ENCODE assay signal across 11 cellular contexts in the genomic region with DNA sequence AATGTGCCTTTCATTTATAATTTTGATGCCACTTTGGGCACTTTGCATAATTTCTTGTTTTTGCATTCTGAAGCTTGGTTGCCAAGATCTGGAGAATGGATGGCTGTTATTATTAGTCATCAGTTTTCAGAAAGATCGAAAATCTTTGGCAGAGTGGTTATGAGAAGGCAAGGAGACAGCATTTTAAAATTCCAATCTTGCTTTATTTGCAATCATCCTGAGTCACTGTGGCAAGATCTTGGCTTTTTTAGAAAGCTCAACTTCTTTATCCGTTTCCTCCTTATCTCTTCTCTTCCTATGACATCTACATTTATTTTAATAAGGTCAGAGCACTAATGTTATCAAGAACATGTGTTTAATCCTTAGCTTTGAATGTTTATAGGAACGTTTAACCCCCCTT. TPM values are rescaled to one million over a fixed set of nuclear protein-coding genes. Genes with fewer than 3 reads are reported as not detected.
DNase-seq lines count a peak whose midpoint lies in the region; ATAC-seq and TF ChIP-seq lines count a peak whose summit lies in the region.
"Had no signal": no experiment of that assay in that cellular context is flagged by ENCODE, and none has a peak within 500 bp of the region (broad histone marks: within the 10 kb centered on the region; RNA-seq: fewer than 3 reads in every experiment).

No MANE protein-coding gene starts in this region.

- intact Hi-C loops in heart left ventricle (cut with DNase I) (loop anchor here in 2 of 10 donors (2.0 kb wide), 2 partner anchors 32 to 58 kb away; a partner anchor contains a TSS), cardiac septum (cut with DNase I) (loop anchor here (2.0 kb wide), 1 partner anchor 58 kb away; no protein-coding TSS in a partner anchor), vagina (cut with DNase I) (no loop called here)

- 33 to 39% (median 34%) methylated on average over 3 of the region's 3 CpGs for WGBS in heart left ventricle, 4 donors
- 50% methylated on average over 3 of the region's 3 CpGs for WGBS in hepatocyte (ENCODE audit: low lambda C conversion rate, missing lambda C conversion rate)

- H3K79me2 ChIP-seq in hepatocyte, result no peaks in the 10 kb centered on the region

- TF ChIP-seq POLR2A in heart left ventricle (IDR thresholded peaks at IDR 0.05) (no peak), vagina (IDR thresholded peaks at IDR 0.05) (no peak)

- H3K27me3 ChIP-seq in heart left ventricle, result no peaks in the 10 kb centered on the region
- no peaks in the 10 kb centered on the region for H3K27me3 ChIP-seq in brain microvascular endothelial cell (replicated peaks)
- no peaks in the 10 kb centered on the region for H3K27me3 ChIP-seq in hepatocyte
- H3K27me3 ChIP-seq in vagina, result no peaks in the 10 kb centered on the region
- H3K27me3 ChIP-seq: cardiac muscle cell had no signal

- no peaks in the 10 kb centered on the region for H3K36me3 ChIP-seq in heart left ventricle
- no peaks in the 10 kb centered on the region for H3K36me3 ChIP-seq in brain microvascular endothelial cell (replicated peaks)
- no peaks in the 10 kb centered on the region for H3K36me3 ChIP-seq in hepatocyte (replicated peaks; ENCODE audit: insufficient read depth, low read depth)
- no peaks in the 10 kb centered on the region for H3K36me3 ChIP-seq in vagina
- H3K36me3 ChIP-seq: cardiac muscle cell had no signal

- no peaks in the 10 kb centered on the region for H3K9me2 ChIP-seq in hepatocyte (replicated peaks; ENCODE audit: insufficient read depth)

- in situ Hi-C loops in brain microvascular endothelial cell (cut with HindIII; ENCODE audit: low pct_ligation_motif_present, low sequenced_read_pairs), result no loop called here

- TF ChIP-seq CTCF in heart left ventricle (IDR thresholded peaks at IDR 0.05) (no peak), brain microvascular endothelial cell (IDR thresholded peaks at IDR 0.05; ENCODE audit: low read depth, low read length, missing control alignments) (no peak), hepatocyte (IDR thresholded peaks at IDR 0.05; ENCODE audit: poor library complexity) (no peak), vagina (IDR thresholded peaks at IDR 0.05) (no peak)

- DNase-seq in heart left ventricle (no peak), cardiac septum (ENCODE audit: low spot score) (no peak), brain microvascular endothelial cell (peak; percentile 57), hepatocyte (ENCODE audit: low spot score) (no peak), vagina (ENCODE audit: extremely low spot score in 2 of 2) (no peak)
- DNase-seq: activated T-cell treated with anti-CD3 and anti-CD28 coated beads for 4 hours, NCI-H187 had no signal

- no peaks in the 10 kb centered on the region for H4K20me1 ChIP-seq in hepatocyte (ENCODE audit: insufficient read depth, poor library complexity, severe bottlenecking)

- peak overlapping the region; percentile 68 to 87 (median 79) for H3K27ac ChIP-seq in heart left ventricle
- H3K27ac ChIP-seq in brain microvascular endothelial cell, result peak overlapping the region; percentile 56
- H3K27ac ChIP-seq in hepatocyte, result peak overlapping the region; percentile 83
- peak overlapping the region; percentile 88 for H3K27ac ChIP-seq in vagina
- H3K27ac ChIP-seq: cardiac muscle cell had no signal

- ATAC-seq in heart left ventricle (no peak), GM19455 (IDR thresholded peaks at IDR 0.05; ENCODE audit: unreplicated experiment) (no peak), HG03469 (IDR thresholded peaks at IDR 0.05; ENCODE audit: unreplicated experiment) (no peak)
- no peak for ATAC-seq in activated CD4-positive, CD25-positive, alpha-beta regulatory T cell treated with anti-CD3 and anti-CD28 coated beads, Interleukin-2, amount 50 U/mL, for 24 hours

- H3K4me1 ChIP-seq in heart left ventricle, result peaks cover 0 to 34% (median 22%) of the 10 kb centered on the region in 12 donors
- H3K4me1 ChIP-seq in hepatocyte (ENCODE audit: insufficient read depth), result peaks cover 28% of the 10 kb centered on the region
- peaks cover 15% of the 10 kb centered on the region for H3K4me1 ChIP-seq in vagina

- H3K4me3 ChIP-seq in heart left ventricle (no peak overlapping the region), brain microvascular endothelial cell (ENCODE audit: low read depth, low read length) (no peak overlapping the region), hepatocyte (no peak overlapping the region), vagina (no peak overlapping the region)
- H3K4me3 ChIP-seq: cardiac muscle cell had no signal

- no peaks in the 10 kb centered on the region for H3K9me3 ChIP-seq in heart left ventricle
- no peaks in the 10 kb centered on the region for H3K9me3 ChIP-seq in hepatocyte (ENCODE audit: low read depth)
- H3K9me3 ChIP-seq in vagina, result no peaks in the 10 kb centered on the region

- peak overlapping the region; percentile 40 for H3K4me2 ChIP-seq in hepatocyte

- peak overlapping the region; percentile 23 for H2AFZ ChIP-seq in hepatocyte

RNA-seq across cellular contexts. Expression of a gene that starts 31.1 kb away (rescaled TPM):
- total RNA-seq in heart left ventricle (10 to 100 TPM in 6 of 9 donors, 1 to 10 TPM in 3; 4.7 to 16.1 (median 10.9) TPM), cardiac septum (20.7 TPM), hepatocyte (38.1 and 41.9 TPM in 2 replicates), vagina (19.6 TPM)
- polyA plus RNA-seq in heart left ventricle (10 to 100 TPM in 1 of 2 donors, 1 to 10 TPM in 1; 2.7 to 29.9 TPM), hepatocyte (19.5 and 21.0 TPM in 2 replicates)

RNA-seq across cellular contexts. Expression of a gene that starts 33.2 kb away (rescaled TPM):
- total RNA-seq in heart left ventricle, result 10 to 100 TPM in 7 of 9 donors, 1 to 10 TPM in 2; 4.1 to 15.3 (median 12.6) TPM
- polyA plus RNA-seq in heart left ventricle, result 10 to 100 TPM; 12.8 to 15.4 TPM
- total RNA-seq in cardiac septum, result 10.5 TPM
- 7.0 and 7.7 TPM in 2 replicates for total RNA-seq in hepatocyte
- 14.8 and 17.6 TPM in 2 replicates for polyA plus RNA-seq in hepatocyte
- 10.8 TPM for total RNA-seq in vagina
